Comparison of ENCODE assay signal across 8 cellular contexts in genomic region chr6:125746731-125747588, GRCh38. TPM values are rescaled to one million over a fixed set of nuclear protein-coding genes. Genes with fewer than 3 reads are reported as not detected.
A peak's percentile ranks its signal among the peaks of the same experiment; 100 is the strongest.
DNase-seq lines count a peak whose midpoint lies in the region; ATAC-seq and TF ChIP-seq lines count a peak whose summit lies in the region.

No MANE protein-coding gene starts in this region.

- H3K4me1 Mint-ChIP-seq in activated CD8-positive, alpha-beta memory T cell treated with anti-CD3 and anti-CD28 coated beads, Interleukin-2, amount 10 ng/mL, durations not matched to agents 7 days and 5 days = peaks cover 40% of the 10 kb centered on the region

- H3K9me3 ChIP-seq in mucosa of rectum (ENCODE audit: control insufficient read depth in 2 of 2, low read length in 2 of 2) = no peaks in the 10 kb centered on the region

- H3K9ac ChIP-seq in mucosa of rectum (ENCODE audit: low read depth in 1 of 2, low read length in 2 of 2) = peak overlapping the region in 1 of 2 donors; percentile 33

- peak; percentile 99 for DNase-seq in NCI-H2029 (lab: John Stamatoyannopoulos, UW)
- peak; percentile 88 for DNase-seq in activated CD8-positive, alpha-beta memory T cell treated with anti-CD3 and anti-CD28 coated beads, Interleukin-2, amount 10 ng/mL, durations not matched to agents 7 days and 5 days
- DNase-seq in epithelial cell of esophagus (ENCODE audit: low read depth) = peak; percentile 33
- peak; percentile 50 to 72 (median 63) for DNase-seq in stimulated activated naive CD4-positive, alpha-beta T cell (lab: John Stamatoyannopoulos, UW)
- DNase-seq in GOT3 (lab: John Stamatoyannopoulos, UW) = no peak

- peaks cover 4% of the 10 kb centered on the region for H3K36me3 Mint-ChIP-seq in activated CD8-positive, alpha-beta memory T cell treated with anti-CD3 and anti-CD28 coated beads, Interleukin-2, amount 10 ng/mL, durations not matched to agents 7 days and 5 days

- peaks cover 79% of the 10 kb centered on the region for H3K27me3 Mint-ChIP-seq in activated CD8-positive, alpha-beta memory T cell treated with anti-CD3 and anti-CD28 coated beads, Interleukin-2, amount 10 ng/mL, durations not matched to agents 7 days and 5 days

- ATAC-seq in GM18499 (IDR thresholded peaks at IDR 0.05; ENCODE audit: insufficient read depth, unreplicated experiment) (peak; percentile 58), HG02571 (IDR thresholded peaks at IDR 0.05; ENCODE audit: unreplicated experiment) (peak; percentile 58)
- peak; percentile 57 for ATAC-seq in activated CD8-positive, alpha-beta memory T cell treated with anti-CD3 and anti-CD28 coated beads, Interleukin-2, amount 10 ng/mL, durations not matched to agents 7 days and 5 days

- H3K27ac Mint-ChIP-seq in activated CD8-positive, alpha-beta memory T cell treated with anti-CD3 and anti-CD28 coated beads, Interleukin-2, amount 10 ng/mL, durations not matched to agents 7 days and 5 days = peak overlapping the region; percentile 54

- peaks cover 16 to 17% of the 10 kb centered on the region in 2 donors for H3K4me1 ChIP-seq in mucosa of rectum (ENCODE audit: control insufficient read depth in 2 of 2, insufficient read depth in 2 of 2, low read length in 2 of 2)

- H3K4me3 Mint-ChIP-seq in activated CD8-positive, alpha-beta memory T cell treated with anti-CD3 and anti-CD28 coated beads, Interleukin-2, amount 10 ng/mL, durations not matched to agents 7 days and 5 days = peak overlapping the region; percentile 82

- peaks cover 47 to 64% of the 10 kb centered on the region in 2 donors for H3K27me3 ChIP-seq in mucosa of rectum (ENCODE audit: control insufficient read depth in 2 of 2, insufficient read depth in 2 of 2, low read length in 2 of 2)

- no peaks in the 10 kb centered on the region for H3K36me3 ChIP-seq in mucosa of rectum (ENCODE audit: control insufficient read depth in 2 of 2, insufficient read depth in 2 of 2, low read length in 2 of 2)

- H3K27ac ChIP-seq in mucosa of rectum (ENCODE audit: low read depth in 2 of 2, low read length in 2 of 2) = peak overlapping the region in 1 of 2 donors; percentile 67

- no peak for TF ChIP-seq CTCF in epithelial cell of esophagus (IDR thresholded peaks at IDR 0.05; ENCODE audit: insufficient read depth, low read depth, low read length, missing control alignments)

- CTCF ChIA-PET in activated CD8-positive, alpha-beta memory T cell treated with anti-CD3 and anti-CD28 coated beads, Interleukin-2, amount 10 ng/mL, durations not matched to agents 7 days and 5 days (lab: Charles Lee) = interaction anchor here (1.0 kb wide), 1 partner anchor 445 kb away, joined by 3 read pairs; the partner anchor contains the start of gene HDDC2

- H3K4me3 ChIP-seq in epithelial cell of esophagus (ENCODE audit: low read length) (peak overlapping the region; percentile 55), mucosa of rectum (ENCODE audit: low read length in 2 of 2) (peak overlapping the region; percentile 62 to 86)

- no peaks in the 10 kb centered on the region for H3K9me3 Mint-ChIP-seq in activated CD8-positive, alpha-beta memory T cell treated with anti-CD3 and anti-CD28 coated beads, Interleukin-2, amount 10 ng/mL, durations not matched to agents 7 days and 5 days (ENCODE audit: low read depth)

RNA-seq across cellular contexts. Expression of gene HEY2, which starts 2.5 kb away (rescaled TPM):
- not detected for total RNA-seq in activated CD8-positive, alpha-beta memory T cell treated with anti-CD3 and anti-CD28 coated beads, Interleukin-2, amount 10 ng/mL, durations not matched to agents 7 days and 5 days

RNA-seq across cellular contexts. Expression of gene NCOA7, which starts 43.8 kb away (rescaled TPM):
- 10 to 100 TPM; 45.3 to 46.9 TPM for total RNA-seq in activated CD8-positive, alpha-beta memory T cell treated with anti-CD3 and anti-CD28 coated beads, Interleukin-2, amount 10 ng/mL, durations not matched to agents 7 days and 5 days
